ENCODE assay signal across 11 cellular contexts in the genomic region with DNA sequence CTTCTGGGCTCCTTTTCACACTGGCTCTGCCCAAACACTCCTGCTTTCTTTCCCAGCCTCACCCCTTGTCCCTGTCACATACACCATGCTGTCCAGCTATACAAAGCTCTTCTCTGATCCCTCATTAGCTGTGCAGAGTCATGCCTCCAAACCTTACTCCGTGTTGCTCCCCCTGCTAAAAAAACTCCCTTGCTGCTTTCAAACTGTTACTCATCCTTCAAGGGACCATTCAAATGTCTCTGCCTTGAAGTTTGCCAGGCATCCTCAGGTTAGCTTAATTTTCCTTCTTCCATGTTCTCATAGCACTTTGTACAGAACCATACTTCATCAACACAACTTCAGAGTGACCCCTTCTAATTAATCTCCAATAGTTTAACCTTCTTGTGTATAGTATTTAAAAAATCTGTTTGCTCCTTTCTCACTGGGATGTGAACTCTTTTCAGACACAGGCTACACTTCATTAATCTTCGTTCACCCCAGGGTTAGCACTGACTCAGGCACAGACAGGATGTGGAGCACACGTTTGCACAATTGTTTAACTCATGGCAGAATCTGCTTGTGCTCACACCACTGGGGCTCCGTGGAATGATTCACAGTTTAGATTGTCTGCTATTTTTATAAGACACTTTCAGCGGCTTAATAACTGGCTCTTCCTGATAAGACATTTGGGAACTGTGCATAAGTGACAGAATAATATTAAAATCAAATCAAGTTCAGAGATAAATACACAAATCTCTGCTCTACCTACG.
DNase-seq lines count a peak whose midpoint lies in the region; ATAC-seq and TF ChIP-seq lines count a peak whose summit lies in the region.
"Had no signal": no experiment of that assay in that cellular context is flagged by ENCODE, and none has a peak within 500 bp of the region (broad histone marks: within the 10 kb centered on the region; RNA-seq: fewer than 3 reads in every experiment).

No MANE protein-coding gene starts in this region.

- DNase-seq in AG08396 (ENCODE audit: low spot score) (peak; percentile 34), NOMO-1 (lab: John Stamatoyannopoulos, UW; ENCODE audit: unreplicated experiment in 2 of 2) (peak; percentile 42 to 54), foreskin fibroblast (peak; percentile 54 to 66), NCI-H2107 treated with DMSO at 0.1 percent for 48 hours (lab: John Stamatoyannopoulos, UW; ENCODE audit: unreplicated experiment) (no peak)
- DNase-seq in stimulated activated CD4-positive, alpha-beta T cell treated with anti-CD3 and anti-CD28 coated beads, Interleukin-1b, Interleukin-23, amount 100 ng/mL, for 48 hours = no peak
- no peak for DNase-seq in T-helper 2 cell treated with Interferon-gamma antibody and Interleukin-4, amounts not matched to agents 5 μg/mL and 100 μg/mL, for 36 hours (ENCODE audit: low spot score)
- DNase-seq: CD4-positive, alpha-beta T cell; NCI-H524 treated with DMSO at 0.1 percent for 48 hours; stimulated activated CD4-positive, alpha-beta T cell treated with anti-CD3 and anti-CD28 coated beads, Interleukin-12 subunit alpha, Interleukin-12 subunit beta, amount 100 ng/mL, for 4 hours had no signal

- no peak overlapping the region for H3K4me3 Mint-ChIP-seq in T-helper 2 cell treated with Interferon-gamma antibody and Interleukin-4, amounts not matched to agents 5 μg/mL and 100 μg/mL, for 36 hours
- H3K4me3 Mint-ChIP-seq: CD4-positive, alpha-beta T cell had no signal

- peaks cover 7% of the 10 kb centered on the region for H3K4me1 Mint-ChIP-seq in T-helper 2 cell treated with Interferon-gamma antibody and Interleukin-4, amounts not matched to agents 5 μg/mL and 100 μg/mL, for 36 hours (ENCODE audit: low read depth)

- ATAC-seq in GM21447 (IDR thresholded peaks at IDR 0.05; ENCODE audit: unreplicated experiment) = peak; percentile 56
- ATAC-seq in GM21515 (IDR thresholded peaks at IDR 0.05; ENCODE audit: unreplicated experiment) = no peak

- H3K4me3 ChIP-seq in foreskin fibroblast (ENCODE audit: low read depth in 1 of 2, low read length in 2 of 2) = no peak overlapping the region

- H3K9me3 Mint-ChIP-seq in T-helper 2 cell treated with Interferon-gamma antibody and Interleukin-4, amounts not matched to agents 5 μg/mL and 100 μg/mL, for 36 hours = no peaks in the 10 kb centered on the region
- H3K9me3 Mint-ChIP-seq: CD4-positive, alpha-beta T cell had no signal

- H3K27ac Mint-ChIP-seq in T-helper 2 cell treated with Interferon-gamma antibody and Interleukin-4, amounts not matched to agents 5 μg/mL and 100 μg/mL, for 36 hours = no peak overlapping the region
- H3K27ac Mint-ChIP-seq: CD4-positive, alpha-beta T cell had no signal

- TF ChIP-seq CTCF in foreskin fibroblast (IDR thresholded peaks at IDR 0.05; ENCODE audit: low read depth, low read length) = no peak

- H3K36me3 Mint-ChIP-seq in T-helper 2 cell treated with Interferon-gamma antibody and Interleukin-4, amounts not matched to agents 5 μg/mL and 100 μg/mL, for 36 hours (ENCODE audit: low read depth) = no peaks in the 10 kb centered on the region

- peaks cover 13% of the 10 kb centered on the region for H3K27me3 Mint-ChIP-seq in T-helper 2 cell treated with Interferon-gamma antibody and Interleukin-4, amounts not matched to agents 5 μg/mL and 100 μg/mL, for 36 hours (ENCODE audit: low read depth)

Comparison
In these comparisons a context has a peak if more than half of its experiments do, and no peak if none do; other contexts are left out.
1. DNase-seq: peak in AG08396 (single experiment), NOMO-1 (2 of 2) and foreskin fibroblast (2 of 2); none in NCI-H2107 treated with DMSO at 0.1 percent for 48 hours (single experiment), stimulated activated CD4-positive, alpha-beta T cell treated with anti-CD3 and anti-CD28 coated beads, Interleukin-1b, Interleukin-23, amount 100 ng/mL, for 48 hours (single experiment) and T-helper 2 cell treated with Interferon-gamma antibody and Interleukin-4, amounts not matched to agents 5 μg/mL and 100 μg/mL, for 36 hours (single experiment).